ENCODE assay signal across 1 cellular context in the genomic region with DNA sequence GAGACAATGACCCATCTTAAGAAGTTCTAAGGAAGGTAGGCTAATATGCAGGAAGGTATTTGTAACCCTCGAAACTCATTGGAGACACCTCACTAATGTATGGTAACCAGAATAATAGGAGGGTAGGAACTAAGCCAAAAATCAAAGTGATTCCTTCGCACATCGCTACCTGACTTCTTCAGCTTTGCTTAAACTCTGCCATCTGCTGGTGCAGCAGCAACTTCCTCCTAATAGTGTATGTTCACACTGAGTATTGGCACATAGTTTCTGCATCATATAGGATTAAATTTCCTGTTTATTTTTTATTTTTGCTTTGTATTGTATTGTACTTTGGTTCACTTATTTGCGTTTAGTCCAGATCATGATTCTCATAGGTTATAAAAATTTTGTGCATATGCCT.
TF ChIP-seq lines count a peak whose summit lies in the region.

No MANE protein-coding gene starts in this region.

TF ChIP-seq in GM23338, 12 proteins besides CTCF, POLR2A, EP300 and RAD21 (continued from another document):
- TF ChIP-seq REST (IDR thresholded peaks at IDR 0.05; ENCODE audit: unreplicated experiment) (no peak), CREB1 (CRISPR knock-in tag; IDR thresholded peaks at IDR 0.05; ENCODE audit: low read depth) (no peak), POLR2AphosphoS5 (IDR thresholded peaks at IDR 0.05; ENCODE audit: low read depth) (no peak), JUNB (IDR thresholded peaks at IDR 0.05; ENCODE audit: unreplicated experiment) (no peak)
